Comparison of ENCODE assay signal across 20 cellular contexts in the genomic region with DNA sequence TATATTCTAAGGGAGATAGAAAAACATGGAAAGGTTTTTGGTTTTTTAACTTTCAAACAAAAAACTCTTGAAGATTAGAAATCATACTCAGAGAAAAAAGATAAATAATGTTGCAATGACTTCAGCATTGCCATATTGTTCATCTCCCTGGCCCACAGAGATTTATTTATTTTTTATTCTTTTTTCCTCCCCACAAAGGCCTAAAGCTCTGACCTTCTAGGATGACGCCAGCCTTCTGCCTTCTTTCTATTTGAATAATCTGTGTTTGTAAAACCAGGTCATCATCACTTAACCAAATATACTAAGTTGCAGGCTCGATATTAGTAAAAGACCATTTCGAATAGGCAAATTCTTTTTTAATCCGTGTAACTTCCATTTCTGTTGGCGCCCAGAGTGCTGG. TPM values are rescaled to one million over a fixed set of nuclear protein-coding genes. Genes with fewer than 3 reads are reported as not detected.
DNase-seq lines count a peak whose midpoint lies in the region; ATAC-seq and TF ChIP-seq lines count a peak whose summit lies in the region.
"Had no signal": no experiment of that assay in that cellular context is flagged by ENCODE, and none has a peak within 500 bp of the region (broad histone marks: within the 10 kb centered on the region; RNA-seq: fewer than 3 reads in every experiment).

No MANE protein-coding gene starts in this region.

- H3K4me2 ChIP-seq in fibroblast of lung (ENCODE audit: extremely low read depth, insufficient read depth, low read length) = no peak overlapping the region

- POLR2A ChIA-PET in WTC11 (lab: Charles Lee) = no interaction called here

- H3K4me3 Mint-ChIP-seq in nephron = no peak overlapping the region
- no peak overlapping the region for H3K4me3 Mint-ChIP-seq in activated CD4-positive, alpha-beta T cell treated with anti-CD3 and anti-CD28 coated beads, Interleukin-2, amount 10 ng/mL, durations not matched to agents 24 days and 14 days
- H3K4me3 Mint-ChIP-seq in WTC11 = no peak overlapping the region
- H3K4me3 Mint-ChIP-seq: IgD-negative memory B cell had no signal

- H3K4me1 Mint-ChIP-seq in nephron = peaks cover 49% of the 10 kb centered on the region
- H3K4me1 Mint-ChIP-seq in activated CD4-positive, alpha-beta T cell treated with anti-CD3 and anti-CD28 coated beads, Interleukin-2, amount 10 ng/mL, durations not matched to agents 24 days and 14 days = peaks cover 13% of the 10 kb centered on the region
- peaks cover 58% of the 10 kb centered on the region for H3K4me1 Mint-ChIP-seq in WTC11

- intact Hi-C loops in activated CD4-positive, alpha-beta T cell treated with anti-CD3 and anti-CD28 coated beads, Interleukin-2, amount 10 ng/mL, durations not matched to agents 24 days and 14 days (cut with micrococcal nuclease) = loop anchor here (10.0 kb wide), 1 partner anchor 214 kb away; no protein-coding TSS in a partner anchor

- peaks cover 5% of the 10 kb centered on the region for H3K79me2 ChIP-seq in fibroblast of lung (ENCODE audit: control insufficient read depth, insufficient read depth, low read length)

- H3K27ac Mint-ChIP-seq in nephron (peak overlapping the region in 2 of 3 experiments; percentile 33 to 47), WTC11 (no peak overlapping the region)
- no peak overlapping the region for H3K27ac Mint-ChIP-seq in activated CD4-positive, alpha-beta T cell treated with anti-CD3 and anti-CD28 coated beads, Interleukin-2, amount 10 ng/mL, durations not matched to agents 24 days and 14 days
- H3K27ac Mint-ChIP-seq: IgD-negative memory B cell had no signal

- no peak overlapping the region for H3K4me3 ChIP-seq in fibroblast of lung (replicated peaks in 1 of 4; ENCODE audit: control extremely low read depth in 1 of 4, insufficient read depth in 1 of 4, low read depth in 3 of 4, low read length in 4 of 4)

- H3K36me3 Mint-ChIP-seq in nephron (ENCODE audit: low read depth) (no peaks in the 10 kb centered on the region), WTC11 (no peaks in the 10 kb centered on the region)
- peaks cover 6% of the 10 kb centered on the region for H3K36me3 Mint-ChIP-seq in activated CD4-positive, alpha-beta T cell treated with anti-CD3 and anti-CD28 coated beads, Interleukin-2, amount 10 ng/mL, durations not matched to agents 24 days and 14 days (ENCODE audit: low read depth)

- H3K27me3 ChIP-seq in fibroblast of lung (ENCODE audit: control insufficient read depth, insufficient read depth, low read length) = no peaks in the 10 kb centered on the region

- H3K27me3 Mint-ChIP-seq in nephron (ENCODE audit: low read depth) = no peaks in the 10 kb centered on the region
- peaks cover 22% of the 10 kb centered on the region for H3K27me3 Mint-ChIP-seq in activated CD4-positive, alpha-beta T cell treated with anti-CD3 and anti-CD28 coated beads, Interleukin-2, amount 10 ng/mL, durations not matched to agents 24 days and 14 days
- no peaks in the 10 kb centered on the region for H3K27me3 Mint-ChIP-seq in WTC11 (ENCODE audit: low read depth)

- H4K20me1 ChIP-seq in fibroblast of lung (ENCODE audit: control insufficient read depth, extremely low read depth, insufficient read depth, low read length) = no peaks in the 10 kb centered on the region

- no peak overlapping the region for H3K9ac ChIP-seq in fibroblast of lung (ENCODE audit: insufficient read depth, low read length)

- no peaks in the 10 kb centered on the region for H3K36me3 ChIP-seq in fibroblast of lung (ENCODE audit: control insufficient read depth, insufficient read depth, low read length)

- H3K9me3 ChIP-seq in fibroblast of lung (ENCODE audit: control insufficient read depth, insufficient read depth, low read depth, low read length) = no peaks in the 10 kb centered on the region

- peak; percentile 13 for DNase-seq in EH (ENCODE audit: low read depth)
- peak; percentile 53 to 86 for DNase-seq in fibroblast of lung (ENCODE audit: low read depth in 2 of 2)
- no peak for DNase-seq in activated CD4-positive, alpha-beta T cell treated with anti-CD3 and anti-CD28 coated beads, Interleukin-2, amount 10 ng/mL, durations not matched to agents 24 days and 14 days
- no peak for DNase-seq in stimulated activated CD4-positive, alpha-beta T cell treated with anti-CD3 and anti-CD28 coated beads, Interleukin-4, amount 100 ng/mL, for 4 hours
- no peak for DNase-seq in NCI-H510A (lab: John Stamatoyannopoulos, UW)
- no peak for DNase-seq in WTC11 (ENCODE audit: low spot score)
- DNase-seq: C1 segment of cervical spinal cord, DND-41, Kasumi-1, MM.1S, NCI-H1105, NCI-H1694 treated with DMSO at 0.1 percent for 48 hours, NCI-H2107, NCI-H2227 treated with DMSO at 0.1 percent for 48 hours, NCI-H524 treated with DMSO at 0.1 percent for 48 hours, PC-3 had no signal

- no peaks in the 10 kb centered on the region for H3K9me3 Mint-ChIP-seq in nephron
- peaks cover 3% of the 10 kb centered on the region for H3K9me3 Mint-ChIP-seq in activated CD4-positive, alpha-beta T cell treated with anti-CD3 and anti-CD28 coated beads, Interleukin-2, amount 10 ng/mL, durations not matched to agents 24 days and 14 days
- H3K9me3 Mint-ChIP-seq in WTC11 = no peaks in the 10 kb centered on the region
- H3K9me3 Mint-ChIP-seq: IgD-negative memory B cell had no signal

- H3K27ac ChIP-seq in VCaP (peak overlapping the region; percentile 25; the same call in 1 of the 2 replicates), fibroblast of lung (ENCODE audit: insufficient read depth, low read length) (no peak overlapping the region)
- H3K27ac ChIP-seq: RWPE1 had no signal

- no peak overlapping the region for H2AFZ ChIP-seq in fibroblast of lung (ENCODE audit: low read length)

- TF ChIP-seq CTCF in VCaP (conservative IDR thresholded peaks at IDR 0.05) = no peak
- TF ChIP-seq CTCF in fibroblast of lung (conservative IDR thresholded peaks at IDR 0.05 in 1 of 2, IDR thresholded peaks at IDR 0.05 in 1 of 2; ENCODE audit: low read depth in 1 of 2, low read length in 2 of 2) = no peak
- TF ChIP-seq CTCF in nephron (IDR thresholded peaks at IDR 0.05; ENCODE audit: unreplicated experiment in 3 of 3) = no peak
- TF ChIP-seq CTCF in WTC11 (IDR thresholded peaks at IDR 0.05) = no peak

- CTCF ChIA-PET in WTC11 (lab: Charles Lee) = interaction anchor here (1.0 to 3.2 kb wide), 6 partner anchors 7 to 374 kb away, joined by 3 to 21 read pairs (median 3); no protein-coding TSS in a partner anchor

- peaks cover 2% of the 10 kb centered on the region for H3K4me1 ChIP-seq in fibroblast of lung (ENCODE audit: control insufficient read depth, extremely low read depth, insufficient read depth, low read length)

- no peak for ATAC-seq in WTC11
- ATAC-seq: PC-3 had no signal

TF ChIP-seq in WTC11, 78 proteins besides CTCF, POLR2A, EP300 and RAD21:
- TF ChIP-seq ZBTB21 (CRISPR knock-in tag; IDR thresholded peaks at IDR 0.05; ENCODE audit: borderline replicate concordance) = no peak

RNA-seq across cellular contexts. Expression of a gene that starts 4.4 kb away (rescaled TPM):
- 10.4 and 11.3 TPM in 2 replicates for total RNA-seq in fibroblast of lung
- 19.4 and 24.0 TPM in 2 replicates for polyA plus RNA-seq in fibroblast of lung
- 9.6 and 12.5 TPM in 2 replicates for polyA plus RNA-seq in fibroblast of lung (2012)
- 12.9 and 22.3 TPM in 2 replicates for polyA minus RNA-seq in fibroblast of lung (ENCODE audit: low replicate concordance)
- total RNA-seq in activated CD4-positive, alpha-beta T cell treated with anti-CD3 and anti-CD28 coated beads, Interleukin-2, amount 10 ng/mL, durations not matched to agents 24 days and 14 days = 9.9 and 10.4 TPM in 2 replicates
- 19.4 to 25.1 TPM (median 23.3 TPM) in 3 replicates for total RNA-seq in WTC11 (2021)

RNA-seq across cellular contexts. Expression of a gene that starts 44.1 kb away (rescaled TPM):
- total RNA-seq in fibroblast of lung = 7.4 and 11.4 TPM in 2 replicates
- 5.4 and 7.6 TPM in 2 replicates for polyA plus RNA-seq in fibroblast of lung
- 3.8 and 7.7 TPM in 2 replicates for polyA plus RNA-seq in fibroblast of lung (2012)
- 27.0 and 44.8 TPM in 2 replicates for polyA minus RNA-seq in fibroblast of lung (ENCODE audit: low replicate concordance)
- total RNA-seq in activated CD4-positive, alpha-beta T cell treated with anti-CD3 and anti-CD28 coated beads, Interleukin-2, amount 10 ng/mL, durations not matched to agents 24 days and 14 days = 0.07 TPM in 2 replicates
- total RNA-seq in WTC11 (2021) = 1.7 to 2.2 TPM (median 2.1 TPM) in 3 replicates
- total RNA-seq: PC-3 had no signal

Comparison
In these comparisons a context has a peak if more than half of its experiments do, and no peak if none do; other contexts are left out.
1. DNase-seq: peak in EH (single experiment) and fibroblast of lung (2 of 2); none in activated CD4-positive, alpha-beta T cell treated with anti-CD3 and anti-CD28 coated beads, Interleukin-2, amount 10 ng/mL, durations not matched to agents 24 days and 14 days (single experiment), stimulated activated CD4-positive, alpha-beta T cell treated with anti-CD3 and anti-CD28 coated beads, Interleukin-4, amount 100 ng/mL, for 4 hours (0 of 2), NCI-H510A (single experiment) and WTC11 (single experiment).
2. H3K27ac Mint-ChIP-seq: peak in nephron (2 of 3); none in activated CD4-positive, alpha-beta T cell treated with anti-CD3 and anti-CD28 coated beads, Interleukin-2, amount 10 ng/mL, durations not matched to agents 24 days and 14 days (single experiment) and WTC11 (single experiment).